1 cellular context compared by ENCODE assay signal in the genomic region with DNA sequence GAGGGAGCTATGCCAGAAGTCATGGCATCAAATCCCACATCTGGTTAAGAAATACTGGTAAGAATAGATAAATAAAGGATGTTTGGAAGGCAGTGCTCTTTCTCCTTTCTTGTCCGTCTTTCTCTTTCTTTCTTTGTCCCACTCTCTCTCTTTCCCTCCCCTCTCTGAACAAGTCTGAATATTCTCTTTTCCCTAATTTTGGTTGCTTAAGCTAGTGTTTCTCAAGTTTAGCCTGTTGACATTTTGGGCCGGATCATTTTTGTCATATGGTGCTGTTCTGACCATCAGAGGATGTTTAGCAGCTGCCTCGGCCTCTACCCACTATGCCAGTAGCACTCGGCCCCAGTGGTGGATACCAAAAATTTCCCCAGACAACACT.
A peak's percentile ranks its signal among the peaks of the same experiment; 100 is the strongest.
TF ChIP-seq lines count a peak whose summit lies in the region.

No MANE protein-coding gene starts in this region.

TF ChIP-seq in HepG2, 621 proteins besides CTCF, POLR2A, EP300 and RAD21:
- TF ChIP-seq ZFX (CRISPR knock-in tag; IDR thresholded peaks at IDR 0.05; ENCODE audit: low read depth): peak; percentile 8; the same call in 1 of the 2 replicates
- TF ChIP-seq, protein P1, sequence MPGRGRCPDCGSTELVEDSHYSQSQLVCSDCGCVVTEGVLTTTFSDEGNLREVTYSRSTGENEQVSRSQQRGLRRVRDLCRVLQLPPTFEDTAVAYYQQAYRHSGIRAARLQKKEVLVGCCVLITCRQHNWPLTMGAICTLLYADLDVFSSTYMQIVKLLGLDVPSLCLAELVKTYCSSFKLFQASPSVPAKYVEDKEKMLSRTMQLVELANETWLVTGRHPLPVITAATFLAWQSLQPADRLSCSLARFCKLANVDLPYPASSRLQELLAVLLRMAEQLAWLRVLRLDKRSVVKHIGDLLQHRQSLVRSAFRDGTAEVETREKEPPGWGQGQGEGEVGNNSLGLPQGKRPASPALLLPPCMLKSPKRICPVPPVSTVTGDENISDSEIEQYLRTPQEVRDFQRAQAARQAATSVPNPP (CRISPR knock-in tag; IDR thresholded peaks at IDR 0.05): peak; percentile 10; the same call in 1 of the 2 replicates
- TF ChIP-seq IKZF4 (CRISPR knock-in tag; IDR thresholded peaks at IDR 0.05; ENCODE audit: borderline replicate concordance, low read depth, not compliant biosample characterization): no peak
- TF ChIP-seq MAZ (IDR thresholded peaks at IDR 0.05; ENCODE audit: borderline replicate concordance, low read depth, low read length): no peak
- no peak for TF ChIP-seq MAZ (CRISPR knock-in tag; IDR thresholded peaks at IDR 0.05; ENCODE audit: low read depth)
- no peak for TF ChIP-seq NFE2 (CRISPR knock-in tag; IDR thresholded peaks at IDR 0.05)
- no peak; the same call in 1 of the 2 replicates for TF ChIP-seq ZFP36L1 (CRISPR knock-in tag; IDR thresholded peaks at IDR 0.05)
- peak; percentile 20; the same call in 1 of the 2 replicates for TF ChIP-seq ZBTB3 (CRISPR knock-in tag; IDR thresholded peaks at IDR 0.05; ENCODE audit: borderline replicate concordance, low read depth)
- TF ChIP-seq, protein P2, sequence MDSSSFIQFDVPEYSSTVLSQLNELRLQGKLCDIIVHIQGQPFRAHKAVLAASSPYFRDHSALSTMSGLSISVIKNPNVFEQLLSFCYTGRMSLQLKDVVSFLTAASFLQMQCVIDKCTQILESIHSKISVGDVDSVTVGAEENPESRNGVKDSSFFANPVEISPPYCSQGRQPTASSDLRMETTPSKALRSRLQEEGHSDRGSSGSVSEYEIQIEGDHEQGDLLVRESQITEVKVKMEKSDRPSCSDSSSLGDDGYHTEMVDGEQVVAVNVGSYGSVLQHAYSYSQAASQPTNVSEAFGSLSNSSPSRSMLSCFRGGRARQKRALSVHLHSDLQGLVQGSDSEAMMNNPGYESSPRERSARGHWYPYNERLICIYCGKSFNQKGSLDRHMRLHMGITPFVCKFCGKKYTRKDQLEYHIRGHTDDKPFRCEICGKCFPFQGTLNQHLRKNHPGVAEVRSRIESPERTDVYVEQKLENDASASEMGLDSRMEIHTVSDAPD (CRISPR knock-in tag; IDR thresholded peaks at IDR 0.05): 0 out of 2 replicates have a peak, but pooled peaks have one; percentile 74
- TF ChIP-seq CCAR2 (optimal IDR thresholded peaks at IDR 0.05; ENCODE audit: low read depth, low read length): peak; percentile 6
- TF ChIP-seq ASH2L (IDR thresholded peaks at IDR 0.05; ENCODE audit: insufficient read length, low read depth, low read length): peak; percentile 5
- TF ChIP-seq ZNF703 (CRISPR knock-in tag; IDR thresholded peaks at IDR 0.05; ENCODE audit: borderline replicate concordance): 0 out of 2 replicates have a peak, but pooled peaks have one; percentile 2
- TF ChIP-seq JUNB (CRISPR knock-in tag; IDR thresholded peaks at IDR 0.05; ENCODE audit: borderline replicate concordance): 0 out of 2 replicates have a peak, but pooled peaks have one; percentile 3
- 0 out of 2 replicates have a peak, but pooled peaks have one; percentile 4 for TF ChIP-seq NFIB (CRISPR knock-in tag; IDR thresholded peaks at IDR 0.05; ENCODE audit: borderline replicate concordance)
- 0 out of 2 replicates have a peak, but pooled peaks have one; percentile 88 for TF ChIP-seq ZNF816 (CRISPR knock-in tag; IDR thresholded peaks at IDR 0.05; ENCODE audit: borderline replicate concordance)
- 0 out of 2 replicates have a peak, but pooled peaks have one; percentile 5 for TF ChIP-seq NR2C2 (CRISPR knock-in tag; IDR thresholded peaks at IDR 0.05; ENCODE audit: borderline replicate concordance)
- TF ChIP-seq ZNF383 (CRISPR knock-in tag; IDR thresholded peaks at IDR 0.05; ENCODE audit: borderline replicate concordance): 0 out of 2 replicates have a peak, but pooled peaks have one; percentile 57
- TF ChIP-seq NFE2L2 (IDR thresholded peaks at IDR 0.05; ENCODE audit: low read length): no peak
- 0 out of 2 replicates have a peak, but pooled peaks have one; percentile 24 for TF ChIP-seq TGIF2 (CRISPR knock-in tag; IDR thresholded peaks at IDR 0.05)
- 0 out of 2 replicates have a peak, but pooled peaks have one; percentile 8 for TF ChIP-seq ZMYM2 (CRISPR knock-in tag; IDR thresholded peaks at IDR 0.05)
- TF ChIP-seq CHD4 (IDR thresholded peaks at IDR 0.05; ENCODE audit: borderline replicate concordance, low read length): peak; percentile 50; the same call in 1 of the 2 replicates
- TF ChIP-seq TARDBP (CRISPR knock-in tag; IDR thresholded peaks at IDR 0.05): peak; percentile 14; the same call in 1 of the 2 replicates
- TF ChIP-seq, protein P3, sequence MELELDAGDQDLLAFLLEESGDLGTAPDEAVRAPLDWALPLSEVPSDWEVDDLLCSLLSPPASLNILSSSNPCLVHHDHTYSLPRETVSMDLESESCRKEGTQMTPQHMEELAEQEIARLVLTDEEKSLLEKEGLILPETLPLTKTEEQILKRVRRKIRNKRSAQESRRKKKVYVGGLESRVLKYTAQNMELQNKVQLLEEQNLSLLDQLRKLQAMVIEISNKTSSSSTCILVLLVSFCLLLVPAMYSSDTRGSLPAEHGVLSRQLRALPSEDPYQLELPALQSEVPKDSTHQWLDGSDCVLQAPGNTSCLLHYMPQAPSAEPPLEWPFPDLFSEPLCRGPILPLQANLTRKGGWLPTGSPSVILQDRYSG (CRISPR knock-in tag; IDR thresholded peaks at IDR 0.05): no peak
- 0 out of 2 replicates have a peak, but pooled peaks have one; percentile 20 for TF ChIP-seq EHMT2 (IDR thresholded peaks at IDR 0.05; ENCODE audit: borderline replicate concordance, low read depth, low read length)
- no peak for TF ChIP-seq RBM22 (optimal IDR thresholded peaks at IDR 0.05; ENCODE audit: low read length)
- 0 out of 2 replicates have a peak, but pooled peaks have one; percentile 14 for TF ChIP-seq MTA1 (CRISPR knock-in tag; IDR thresholded peaks at IDR 0.05; ENCODE audit: borderline replicate concordance)
- 0 out of 2 replicates have a peak, but pooled peaks have one; percentile 0 for TF ChIP-seq SNAPC2 (CRISPR knock-in tag; IDR thresholded peaks at IDR 0.05)
TF ChIP-seq in HepG2: peak in this region for 19.
